8 cellular contexts compared by ENCODE assay signal in the genomic region with DNA sequence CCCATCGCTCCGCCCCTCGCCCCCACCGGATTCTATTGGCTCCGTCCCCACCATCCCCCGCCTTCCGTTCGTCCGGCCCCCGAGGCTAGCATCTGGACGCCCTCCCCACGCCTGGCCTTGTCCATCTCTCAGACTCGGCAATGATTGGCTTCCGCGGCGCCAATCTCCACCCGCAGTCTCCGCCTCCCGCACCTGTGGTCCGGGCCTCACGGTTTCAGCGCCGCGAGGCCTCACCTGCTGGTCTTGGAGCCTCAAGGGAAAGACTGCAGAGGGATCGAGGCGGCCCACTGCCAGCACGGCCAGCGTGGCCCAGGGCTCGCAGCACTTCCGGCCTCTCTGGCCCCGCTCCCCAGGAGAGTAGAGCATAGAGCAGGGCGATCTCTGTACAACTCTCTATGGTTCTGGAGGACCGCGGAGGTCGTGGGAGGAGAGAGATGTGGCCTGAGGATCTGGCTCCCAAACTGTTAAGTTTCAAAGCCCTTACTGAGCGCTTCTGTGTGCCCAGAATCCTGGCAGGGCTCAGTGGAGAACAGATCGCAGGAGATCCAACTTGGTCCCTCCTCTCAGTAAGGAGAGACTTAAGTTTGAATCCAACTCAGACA. TPM values are rescaled to one million over a fixed set of nuclear protein-coding genes. Genes with fewer than 3 reads are reported as not detected.
DNase-seq lines count a peak whose midpoint lies in the region; ATAC-seq and TF ChIP-seq lines count a peak whose summit lies in the region.

A gene (minus strand): TSS at position 329 of the 602 bp plus-strand sequence. CDS start 543 bp downstream, outside the sequence.

- peaks cover 5% of the 10 kb centered on the region for H3K27me3 ChIP-seq in DOHH2 (ENCODE audit: control insufficient read depth, low read length)
- H3K27me3 ChIP-seq in PC-3 (ENCODE audit: low read length): no peaks in the 10 kb centered on the region
- H3K27me3 ChIP-seq in neural cell (ENCODE audit: insufficient read depth, low read depth, low read length): peaks cover 10% of the 10 kb centered on the region
- H3K27me3 ChIP-seq in thoracic aorta (replicated peaks; ENCODE audit: insufficient read depth): no peaks in the 10 kb centered on the region

- TF ChIP-seq EP300 in neural cell (conservative IDR thresholded peaks at IDR 0.05; ENCODE audit: poor library complexity, severe bottlenecking): no peak

- H3K9me3 ChIP-seq in DOHH2 (ENCODE audit: control insufficient read depth, insufficient read depth, low read length) (no peaks in the 10 kb centered on the region), PC-3 (ENCODE audit: low read length) (no peaks in the 10 kb centered on the region), neural cell (ENCODE audit: low read length) (no peaks in the 10 kb centered on the region), thoracic aorta (no peaks in the 10 kb centered on the region)

- H3K9me2 ChIP-seq in DOHH2 (replicated peaks; ENCODE audit: control insufficient read depth, low read length) (no peaks in the 10 kb centered on the region), PC-3 (replicated peaks; ENCODE audit: low read length) (no peaks in the 10 kb centered on the region), neural cell (ENCODE audit: insufficient read depth, low read length) (no peaks in the 10 kb centered on the region)

- CTCF ChIA-PET in PC-3 (lab: Charles Lee): no interaction called here

- POLR2A ChIA-PET in PC-3 (lab: Charles Lee; ENCODE audit: unreplicated experiment): interaction anchor here (0.7 kb wide), 1 partner anchor 15 kb away, joined by 3 read pairs; no protein-coding TSS in a partner anchor

- H3K9ac ChIP-seq in PC-3 (ENCODE audit: low read length) (peak within 1 kb of the TSS; percentile 87), neural cell (ENCODE audit: low read length) (peak within 1 kb of the TSS; percentile 73)

- BruUV-seq in PC-3 (replicated peaks; lab: Mats Ljungman, UMichigan): TSS peak; percentile 96

- H4K20me1 ChIP-seq in DOHH2 (ENCODE audit: control insufficient read depth, insufficient read depth, low read depth, low read length) (no peaks in the 10 kb centered on the region), PC-3 (ENCODE audit: low read length) (no peaks in the 10 kb centered on the region), neural cell (ENCODE audit: insufficient read depth) (no peaks in the 10 kb centered on the region)

- H3K27ac ChIP-seq in DOHH2 (ENCODE audit: low read depth, low read length) (peak within 1 kb of the TSS; percentile 83), PC-3 (ENCODE audit: low read length) (peak within 1 kb of the TSS; percentile 97), neural cell (ENCODE audit: low read length) (peak within 1 kb of the TSS; percentile 66), thoracic aorta (peak within 1 kb of the TSS; percentile 95 to 96)

- peak; percentile 49 for ATAC-seq in GM21717 (IDR thresholded peaks at IDR 0.05; ENCODE audit: unreplicated experiment)
- ATAC-seq in PC-3: peak; percentile 78
- ATAC-seq in thoracic aorta (ENCODE audit: insufficient number of reproducible peaks, low FRiP score, low read depth): no peak

- H3K4me3 ChIP-seq in DOHH2 (ENCODE audit: low read length) (peak within 1 kb of the TSS; percentile 81), PC-3 (ENCODE audit: low read length) (peak within 1 kb of the TSS; percentile 69), fibroblast of villous mesenchyme (ENCODE audit: low read depth, low read length) (peak within 1 kb of the TSS; percentile 81), neural cell (ENCODE audit: low read length) (peak within 1 kb of the TSS; percentile 84), thoracic aorta (peak within 1 kb of the TSS; percentile 88)
- H3K4me3 ChIP-seq in Jurkat, Clone E6-1 (ENCODE audit: low read length): peak within 1 kb of the TSS; percentile 78

- peaks cover 20% of the 10 kb centered on the region for H3F3A ChIP-seq in DOHH2 (ENCODE audit: control insufficient read depth, insufficient read depth)
- H3F3A ChIP-seq in PC-3 (ENCODE audit: low read length, unreplicated experiment): peaks cover 3% of the 10 kb centered on the region
- H3F3A ChIP-seq in neural cell (ENCODE audit: insufficient read depth, low read length, poor library complexity, severe bottlenecking): no peaks in the 10 kb centered on the region

- peaks cover 78% of the 10 kb centered on the region for H3K4me1 ChIP-seq in DOHH2 (ENCODE audit: control insufficient read depth, low read length)
- peaks cover 25% of the 10 kb centered on the region for H3K4me1 ChIP-seq in PC-3 (ENCODE audit: insufficient read depth, low read length)
- H3K4me1 ChIP-seq in thoracic aorta (ENCODE audit: control insufficient read depth in 1 of 2, low read depth in 2 of 2): peaks cover 13 to 52% of the 10 kb centered on the region in 2 donors

- H3K79me2 ChIP-seq in DOHH2 (ENCODE audit: control insufficient read depth, low read length) (peaks cover 16% of the 10 kb centered on the region), PC-3 (ENCODE audit: low read length) (peaks cover 13% of the 10 kb centered on the region), neural cell (replicated peaks; ENCODE audit: insufficient read depth, low read length) (peaks cover 4% of the 10 kb centered on the region)

- peak; percentile 10 for TF ChIP-seq RAD21 in neural cell (conservative IDR thresholded peaks at IDR 0.05)

- no peak for TF ChIP-seq CTCF in DOHH2 (IDR thresholded peaks at IDR 0.05; ENCODE audit: low read depth, low read length, poor library complexity, severe bottlenecking)
- no peak for TF ChIP-seq CTCF in PC-3 (conservative IDR thresholded peaks at IDR 0.05; ENCODE audit: low read depth, low read length)
- TF ChIP-seq CTCF in fibroblast of villous mesenchyme (IDR thresholded peaks at IDR 0.05; ENCODE audit: insufficient read depth, low read depth, low read length): no peak
- no peak for TF ChIP-seq CTCF in neural cell (IDR thresholded peaks at IDR 0.05; ENCODE audit: poor library complexity, severe bottlenecking)
- no peak for TF ChIP-seq CTCF in thoracic aorta (IDR thresholded peaks at IDR 0.05)

- intact Hi-C loops in PC-3 (cut with micrococcal nuclease): loop anchor here (1.0 kb wide), 2 partner anchors 18 to 55 kb away; a partner anchor contains a TSS

- peak; percentile 62 for DNase-seq in Jurkat, Clone E6-1 (ENCODE audit: low read depth, low spot score)
- DNase-seq in PC-3 (peak; percentile 93), fibroblast of villous mesenchyme (ENCODE audit: low read depth) (peak; percentile 95), thoracic aorta (ENCODE audit: low spot score) (peak; percentile 89)
- DNase-seq in activated T-helper 9 cell treated with anti-CD3 and anti-CD28 coated beads, Interleukin-2, amount 50 U/mL, for 16 hours (ENCODE audit: low read depth): peak; percentile 39

- H3K36me3 ChIP-seq in DOHH2 (ENCODE audit: control insufficient read depth, low read length) (peaks cover 18% of the 10 kb centered on the region), PC-3 (ENCODE audit: low read depth, low read length) (no peaks in the 10 kb centered on the region), neural cell (ENCODE audit: insufficient read depth, low read length) (no peaks in the 10 kb centered on the region), thoracic aorta (peaks cover 8% of the 10 kb centered on the region)

- no peak within 1 kb of the TSS; the same call in 1 of the 2 replicates for H2AFZ ChIP-seq in PC-3 (ENCODE audit: low read length)
- peak within 1 kb of the TSS; percentile 66 for H2AFZ ChIP-seq in neural cell (ENCODE audit: low read depth, low read length)

- H3K4me2 ChIP-seq in DOHH2 (ENCODE audit: low read length): peak within 1 kb of the TSS; percentile 92
- peak within 1 kb of the TSS; percentile 73 for H3K4me2 ChIP-seq in PC-3 (ENCODE audit: low read length)
- peak within 1 kb of the TSS; percentile 52 for H3K4me2 ChIP-seq in neural cell (ENCODE audit: low read length)

TF ChIP-seq in neural cell, 6 proteins besides CTCF, POLR2A, EP300 and RAD21:
- TF ChIP-seq TAF1 (IDR thresholded peaks at IDR 0.05; ENCODE audit: low read depth) (no peak), POLR2AphosphoS5 (IDR thresholded peaks at IDR 0.05) (peak; percentile 74), MXI1 (conservative IDR thresholded peaks at IDR 0.05; ENCODE audit: poor library complexity, severe bottlenecking) (peak; percentile 88), EZH2 (IDR thresholded peaks at IDR 0.05; ENCODE audit: borderline replicate concordance, insufficient read depth, low read length, poor library complexity, severe bottlenecking) (no peak), SMC3 (conservative IDR thresholded peaks at IDR 0.05; ENCODE audit: poor library complexity) (peak; percentile 24)
- TF ChIP-seq, protein P1, sequence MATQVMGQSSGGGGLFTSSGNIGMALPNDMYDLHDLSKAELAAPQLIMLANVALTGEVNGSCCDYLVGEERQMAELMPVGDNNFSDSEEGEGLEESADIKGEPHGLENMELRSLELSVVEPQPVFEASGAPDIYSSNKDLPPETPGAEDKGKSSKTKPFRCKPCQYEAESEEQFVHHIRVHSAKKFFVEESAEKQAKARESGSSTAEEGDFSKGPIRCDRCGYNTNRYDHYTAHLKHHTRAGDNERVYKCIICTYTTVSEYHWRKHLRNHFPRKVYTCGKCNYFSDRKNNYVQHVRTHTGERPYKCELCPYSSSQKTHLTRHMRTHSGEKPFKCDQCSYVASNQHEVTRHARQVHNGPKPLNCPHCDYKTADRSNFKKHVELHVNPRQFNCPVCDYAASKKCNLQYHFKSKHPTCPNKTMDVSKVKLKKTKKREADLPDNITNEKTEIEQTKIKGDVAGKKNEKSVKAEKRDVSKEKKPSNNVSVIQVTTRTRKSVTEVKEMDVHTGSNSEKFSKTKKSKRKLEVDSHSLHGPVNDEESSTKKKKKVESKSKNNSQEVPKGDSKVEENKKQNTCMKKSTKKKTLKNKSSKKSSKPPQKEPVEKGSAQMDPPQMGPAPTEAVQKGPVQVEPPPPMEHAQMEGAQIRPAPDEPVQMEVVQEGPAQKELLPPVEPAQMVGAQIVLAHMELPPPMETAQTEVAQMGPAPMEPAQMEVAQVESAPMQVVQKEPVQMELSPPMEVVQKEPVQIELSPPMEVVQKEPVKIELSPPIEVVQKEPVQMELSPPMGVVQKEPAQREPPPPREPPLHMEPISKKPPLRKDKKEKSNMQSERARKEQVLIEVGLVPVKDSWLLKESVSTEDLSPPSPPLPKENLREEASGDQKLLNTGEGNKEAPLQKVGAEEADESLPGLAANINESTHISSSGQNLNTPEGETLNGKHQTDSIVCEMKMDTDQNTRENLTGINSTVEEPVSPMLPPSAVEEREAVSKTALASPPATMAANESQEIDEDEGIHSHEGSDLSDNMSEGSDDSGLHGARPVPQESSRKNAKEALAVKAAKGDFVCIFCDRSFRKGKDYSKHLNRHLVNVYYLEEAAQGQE (IDR thresholded peaks at IDR 0.05; ENCODE audit: borderline replicate concordance): peak; percentile 62
TF ChIP-seq in neural cell: peak in this region for 4.

RNA-seq across cellular contexts. Expression of the gene that starts here (rescaled TPM):
- 125 TPM for polyA plus RNA-seq in Jurkat, Clone E6-1 (2012; ENCODE audit: insufficient read depth, insufficient read length)
- total RNA-seq in PC-3 (2014; rRNA removed) (56.2 and 57.3 TPM in 2 replicates), fibroblast of villous mesenchyme (73.0 and 88.9 TPM in 2 replicates), thoracic aorta (100 to 1,000 TPM in 1 of 2 donors, 10 to 100 TPM in 1; 99.8 to 224 TPM)
- polyA plus RNA-seq in neural cell: 69.2 and 80.8 TPM in 2 replicates
- 32.4 and 36.9 TPM in 2 replicates for polyA minus RNA-seq in neural cell

Comparison
In these comparisons a context has a peak if more than half of its experiments do, and no peak if none do; other contexts are left out.
1. DNase-seq: peak in every context shown above with its lines; median percentile 95 in fibroblast of villous mesenchyme; 93 in PC-3; 89 in thoracic aorta; 62 in Jurkat, Clone E6-1; 39 in activated T-helper 9 cell treated with anti-CD3 and anti-CD28 coated beads, Interleukin-2, amount 50 U/mL, for 16 hours.